ENCODE assay signal across 23 cellular contexts in genomic region chr18:32037616-32038015, GRCh38. TPM values are rescaled to one million over a fixed set of nuclear protein-coding genes. Genes with fewer than 3 reads are reported as not detected.
A peak's percentile ranks its signal among the peaks of the same experiment; 100 is the strongest.
DNase-seq lines count a peak whose midpoint lies in the region; ATAC-seq and TF ChIP-seq lines count a peak whose summit lies in the region.
"Had no signal": no experiment of that assay in that cellular context is flagged by ENCODE, and none has a peak within 500 bp of the region (broad histone marks: within the 10 kb centered on the region; RNA-seq: fewer than 3 reads in every experiment).

No MANE protein-coding gene starts in this region.

- peaks cover 25% of the 10 kb centered on the region for H3K36me3 Mint-ChIP-seq in activated naive CD4-positive, alpha-beta T cell treated with anti-CD3 and anti-CD28 coated beads, Interleukin-2, amount 50 U/mL, for 24 hours
- peaks cover 51% of the 10 kb centered on the region for H3K36me3 Mint-ChIP-seq in T-cell
- H3K36me3 Mint-ChIP-seq in immature natural killer cell = peaks cover 19 to 41% (median 32%) of the 10 kb centered on the region in 3 donors

- H3K4me3 ChIP-seq in foreskin fibroblast (ENCODE audit: low read depth in 1 of 2, low read length in 2 of 2) = no peak overlapping the region
- H3K4me3 ChIP-seq: BLaER1, GM23248 had no signal

- intact Hi-C loops in Right ventricle myocardium superior (cut with DNase I) = no loop called here

- H3K27ac Mint-ChIP-seq in activated naive CD4-positive, alpha-beta T cell treated with anti-CD3 and anti-CD28 coated beads, Interleukin-2, amount 50 U/mL, for 24 hours = peak overlapping the region; percentile 60
- H3K27ac Mint-ChIP-seq in T-cell = peak overlapping the region; percentile 46 to 69
- H3K27ac Mint-ChIP-seq in immature natural killer cell = peak overlapping the region; percentile 83 to 92 (median 88)
- H3K27ac Mint-ChIP-seq: CD8-positive, alpha-beta T cell; H9; HFFc6 had no signal

- CTCF ChIA-PET in T-cell (lab: Charles Lee) = no interaction called here

- H3K4me1 Mint-ChIP-seq in activated naive CD4-positive, alpha-beta T cell treated with anti-CD3 and anti-CD28 coated beads, Interleukin-2, amount 50 U/mL, for 24 hours = peaks cover 78% of the 10 kb centered on the region
- H3K4me1 Mint-ChIP-seq in T-cell (peaks cover 83 to 89% (median 85%) of the 10 kb centered on the region in 3 donors), immature natural killer cell (peaks cover 95 to 100% of the 10 kb centered on the region in 2 donors)
- H3K4me1 Mint-ChIP-seq: H9 had no signal

- no peak overlapping the region for H3K4me3 Mint-ChIP-seq in activated naive CD4-positive, alpha-beta T cell treated with anti-CD3 and anti-CD28 coated beads, Interleukin-2, amount 50 U/mL, for 24 hours
- H3K4me3 Mint-ChIP-seq in T-cell (no peak overlapping the region), immature natural killer cell (peak overlapping the region; percentile 39 to 78 (median 68))
- H3K4me3 Mint-ChIP-seq: CD8-positive, alpha-beta T cell; H9; HFFc6 had no signal

- no peaks in the 10 kb centered on the region for H3K9me3 Mint-ChIP-seq in activated naive CD4-positive, alpha-beta T cell treated with anti-CD3 and anti-CD28 coated beads, Interleukin-2, amount 50 U/mL, for 24 hours
- no peaks in the 10 kb centered on the region for H3K9me3 Mint-ChIP-seq in T-cell
- no peaks in the 10 kb centered on the region for H3K9me3 Mint-ChIP-seq in immature natural killer cell
- H3K9me3 Mint-ChIP-seq: CD8-positive, alpha-beta T cell; H9; HFFc6 had no signal

- no peak for DNase-seq in activated naive CD4-positive, alpha-beta T cell (lab: John Stamatoyannopoulos, UW)
- DNase-seq in T-cell (no peak), immature natural killer cell (no peak), Right ventricle myocardium superior (no peak), foreskin fibroblast (no peak)
- DNase-seq: ACHN; CD8-positive, alpha-beta T cell; DMS153; GM23248; H9; HFFc6; KBM-7; MM.1S; NCI-H1048; NCI-H1417 treated with DMSO at 0.1 percent for 48 hours; NCI-H187; NCI-H446; NCI-H526; PC-3; SHP77 had no signal

- POLR2A ChIA-PET in T-cell (lab: Charles Lee) = interaction anchor here (0.6 to 0.7 kb wide), 4 partner anchors 11 to 51 kb away, joined by 3 to 8 read pairs (median 4); no protein-coding TSS in a partner anchor

- no peak for TF ChIP-seq CTCF in foreskin fibroblast (IDR thresholded peaks at IDR 0.05; ENCODE audit: low read depth, low read length)

- H3K27me3 Mint-ChIP-seq in activated naive CD4-positive, alpha-beta T cell treated with anti-CD3 and anti-CD28 coated beads, Interleukin-2, amount 50 U/mL, for 24 hours = no peaks in the 10 kb centered on the region
- H3K27me3 Mint-ChIP-seq in T-cell (no peaks in the 10 kb centered on the region), immature natural killer cell (ENCODE audit: low read depth in 3 of 3) (peaks cover 9 to 33% (median 31%) of the 10 kb centered on the region in 3 donors)

- ATAC-seq in T-cell (replicated peaks in 1 of 4) = no peak
- ATAC-seq in Right ventricle myocardium superior (ENCODE audit: poor library complexity) = no peak
- ATAC-seq in GM18858 (IDR thresholded peaks at IDR 0.05; ENCODE audit: unreplicated experiment) = no peak
- ATAC-seq: CD8-positive, alpha-beta T cell; PC-3 had no signal

RNA-seq across cellular contexts. Expression of gene RNF125, which starts 19.0 kb away (rescaled TPM):
- total RNA-seq in T-cell = 10 to 100 TPM; 33.6 to 70.1 (median 37.4) TPM
- 100 to 1,000 TPM in 2 of 3 donors, 10 to 100 TPM in 1; 73.0 to 132 (median 122) TPM for polyA plus RNA-seq in immature natural killer cell
- 3.8 TPM for total RNA-seq in Right ventricle myocardium superior

RNA-seq across cellular contexts. Expression of gene RNF138, which starts 54.1 kb away (rescaled TPM):
- total RNA-seq in T-cell (100 to 1,000 TPM in 1 of 5 donors, 10 to 100 TPM in 4; 61.3 to 103 (median 67.5) TPM), Right ventricle myocardium superior (8.9 TPM)
- polyA plus RNA-seq in immature natural killer cell = 10 to 100 TPM; 33.3 to 42.8 (median 38.2) TPM

Comparison
In these comparisons a context has a peak if more than half of its experiments do, and no peak if none do; other contexts are left out.
1. H3K4me3 Mint-ChIP-seq: peak in immature natural killer cell (5 of 5); none in activated naive CD4-positive, alpha-beta T cell treated with anti-CD3 and anti-CD28 coated beads, Interleukin-2, amount 50 U/mL, for 24 hours (single experiment) and T-cell (0 of 3).
2. Peak in every context shown above with its lines, with median percentiles within 50 percentile points of each other: H3K27ac Mint-ChIP-seq.